In the genomic region with DNA sequence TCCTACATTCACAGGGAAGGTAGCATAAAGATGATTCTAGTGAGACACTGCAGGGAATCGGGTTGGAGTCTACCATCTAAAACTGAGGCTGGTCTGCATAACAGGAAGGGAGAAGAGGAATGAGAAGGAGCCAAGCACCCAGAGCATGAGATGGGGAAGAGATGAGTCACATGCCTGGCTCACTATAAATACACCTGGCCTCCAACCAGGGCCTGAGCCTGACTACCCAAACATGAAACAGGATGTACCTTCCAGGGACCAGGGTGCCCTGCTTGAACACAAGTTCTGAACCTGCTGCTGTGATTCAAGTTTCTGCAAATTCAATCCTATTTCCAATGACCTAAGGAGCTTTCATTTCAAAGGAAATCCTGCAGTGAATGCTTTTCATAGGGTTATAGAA, we compare ENCODE assay signal across 8 cellular contexts. TPM values are rescaled to one million over a fixed set of nuclear protein-coding genes. Genes with fewer than 3 reads are reported as not detected.
DNase-seq lines count a peak whose midpoint lies in the region; ATAC-seq and TF ChIP-seq lines count a peak whose summit lies in the region.

No MANE protein-coding gene starts in this region.

- ATAC-seq in GM19351 (IDR thresholded peaks at IDR 0.05; ENCODE audit: unreplicated experiment) (peak; percentile 43), HG02981 (IDR thresholded peaks at IDR 0.05; ENCODE audit: unreplicated experiment) (peak; percentile 48)

- no peaks in the 10 kb centered on the region for H3K27me3 Mint-ChIP-seq in activated T-helper 1 cell treated with anti-CD3 and anti-CD28 coated beads, Interleukin-12 subunit alpha, Interleukin-12 subunit beta, Interleukin-2, Interleukin-4 antibody, amounts not matched to agents 30 ng/mL and 10 ng/mL and 1 ng/mL, durations not matched to agents 14 hours and 24 hours and 36 hours (ENCODE audit: insufficient read depth)
- no peaks in the 10 kb centered on the region for H3K27me3 Mint-ChIP-seq in osteocyte (ENCODE audit: unreplicated experiment)

- DNase-seq in activated T-helper 1 cell treated with anti-CD3 and anti-CD28 coated beads, Interleukin-12 subunit alpha, Interleukin-12 subunit beta, Interleukin-2, Interleukin-4 antibody, amounts not matched to agents 30 ng/mL and 10 ng/mL and 1 ng/mL, durations not matched to agents 14 hours and 24 hours and 36 hours (ENCODE audit: low spot score): no peak
- DNase-seq in osteocyte (ENCODE audit: extremely low spot score, unreplicated experiment) (peak; percentile 23), NCI-H1092 treated with DMSO at 0.1 percent for 48 hours (lab: John Stamatoyannopoulos, UW) (no peak), amygdala (lab: John Stamatoyannopoulos, UW) (no peak), NCI-H187 treated with DMSO at 0.1 percent for 48 hours (lab: John Stamatoyannopoulos, UW) (no peak)
- no peak for DNase-seq in activated T-cell treated with anti-CD3 and anti-CD28 coated beads, Interleukin-2, amount 50 U/mL, for 48 hours

- peaks cover 12% of the 10 kb centered on the region for H3K36me3 Mint-ChIP-seq in activated T-helper 1 cell treated with anti-CD3 and anti-CD28 coated beads, Interleukin-12 subunit alpha, Interleukin-12 subunit beta, Interleukin-2, Interleukin-4 antibody, amounts not matched to agents 30 ng/mL and 10 ng/mL and 1 ng/mL, durations not matched to agents 14 hours and 24 hours and 36 hours (ENCODE audit: low read depth)
- peaks cover 6% of the 10 kb centered on the region for H3K36me3 Mint-ChIP-seq in osteocyte (ENCODE audit: unreplicated experiment)

- intact Hi-C loops in activated T-helper 1 cell treated with anti-CD3 and anti-CD28 coated beads, Interleukin-12 subunit alpha, Interleukin-12 subunit beta, Interleukin-2, Interleukin-4 antibody, amounts not matched to agents 30 ng/mL and 10 ng/mL and 1 ng/mL, durations not matched to agents 14 hours and 24 hours and 36 hours (cut with micrococcal nuclease): loop anchor here (10.0 kb wide), 1 partner anchor 849 kb away; no protein-coding TSS in a partner anchor

- no peak for TF ChIP-seq CTCF in osteocyte (IDR thresholded peaks at IDR 0.05)

- peaks cover 11% of the 10 kb centered on the region for H3K9me3 Mint-ChIP-seq in activated T-helper 1 cell treated with anti-CD3 and anti-CD28 coated beads, Interleukin-12 subunit alpha, Interleukin-12 subunit beta, Interleukin-2, Interleukin-4 antibody, amounts not matched to agents 30 ng/mL and 10 ng/mL and 1 ng/mL, durations not matched to agents 14 hours and 24 hours and 36 hours
- peaks cover 29% of the 10 kb centered on the region for H3K9me3 Mint-ChIP-seq in osteocyte (ENCODE audit: unreplicated experiment)

- peaks cover 29% of the 10 kb centered on the region for H3K4me1 Mint-ChIP-seq in activated T-helper 1 cell treated with anti-CD3 and anti-CD28 coated beads, Interleukin-12 subunit alpha, Interleukin-12 subunit beta, Interleukin-2, Interleukin-4 antibody, amounts not matched to agents 30 ng/mL and 10 ng/mL and 1 ng/mL, durations not matched to agents 14 hours and 24 hours and 36 hours (ENCODE audit: low read depth)
- H3K4me1 Mint-ChIP-seq in osteocyte (ENCODE audit: unreplicated experiment): no peaks in the 10 kb centered on the region

- H3K27ac Mint-ChIP-seq in activated T-helper 1 cell treated with anti-CD3 and anti-CD28 coated beads, Interleukin-12 subunit alpha, Interleukin-12 subunit beta, Interleukin-2, Interleukin-4 antibody, amounts not matched to agents 30 ng/mL and 10 ng/mL and 1 ng/mL, durations not matched to agents 14 hours and 24 hours and 36 hours: peak overlapping the region; percentile 34
- H3K27ac Mint-ChIP-seq in osteocyte (ENCODE audit: unreplicated experiment): no peak overlapping the region

- no peak overlapping the region for H3K4me3 Mint-ChIP-seq in activated T-helper 1 cell treated with anti-CD3 and anti-CD28 coated beads, Interleukin-12 subunit alpha, Interleukin-12 subunit beta, Interleukin-2, Interleukin-4 antibody, amounts not matched to agents 30 ng/mL and 10 ng/mL and 1 ng/mL, durations not matched to agents 14 hours and 24 hours and 36 hours
- no peak overlapping the region for H3K4me3 Mint-ChIP-seq in osteocyte (ENCODE audit: unreplicated experiment)

RNA-seq across cellular contexts. Expression of gene CD99L2, which starts 24.9 kb away (rescaled TPM):
- total RNA-seq in activated T-helper 1 cell treated with anti-CD3 and anti-CD28 coated beads, Interleukin-12 subunit alpha, Interleukin-12 subunit beta, Interleukin-2, Interleukin-4 antibody, amounts not matched to agents 30 ng/mL and 10 ng/mL and 1 ng/mL, durations not matched to agents 14 hours and 24 hours and 36 hours: 9.0 and 10.1 TPM in 2 replicates
- 61.9 and 66.3 TPM in 2 replicates for total RNA-seq in osteocyte
